Comparison of ENCODE assay signal across 8 cellular contexts in genomic region chr9:94867842-94868312, GRCh38.
A peak's percentile ranks its signal among the peaks of the same experiment; 100 is the strongest.
DNase-seq lines count a peak whose midpoint lies in the region; ATAC-seq and TF ChIP-seq lines count a peak whose summit lies in the region.

No MANE protein-coding gene starts in this region.

- DNase-seq in HCT116 (ENCODE audit: low read depth, low spot score), result no peak
- DNase-seq in WTC11 (ENCODE audit: low spot score), result no peak
- DNase-seq in glomerular endothelial cell (ENCODE audit: extremely low read depth, low read depth, low spot score), result peak; percentile 56
- peak; percentile 69 for DNase-seq in smooth muscle cell of the brain vasculature (ENCODE audit: low read depth, low spot score)
- DNase-seq in NOMO-1 (lab: John Stamatoyannopoulos, UW; ENCODE audit: unreplicated experiment in 2 of 2), result no peak
- no peak for DNase-seq in activated CD4-positive, alpha-beta T cell treated with anti-CD3 and anti-CD28 coated beads for 48 hours

- H3K4me1 ChIP-seq in HCT116 (ENCODE audit: control insufficient read depth in 1 of 2, insufficient read depth in 2 of 2, low read length in 2 of 2), result peaks cover 48 to 61% of the 10 kb centered on the region in 2 experiments

- no peak for TF ChIP-seq CTCF in HCT116 (IDR thresholded peaks at IDR 0.05 in 2 of 3, conservative IDR thresholded peaks at IDR 0.05 in 1 of 3; ENCODE audit: borderline replicate concordance in 1 of 3, insufficient read depth in 1 of 3, low read depth in 2 of 3, low read length in 2 of 3)
- TF ChIP-seq CTCF in WTC11 (IDR thresholded peaks at IDR 0.05), result no peak

- intact Hi-C loops in HCT116 (cut with micrococcal nuclease), result loop anchor here (5.0 kb wide), 1 partner anchor 134 kb away; no protein-coding TSS in a partner anchor

- no peaks in the 10 kb centered on the region for H3K36me3 ChIP-seq in HCT116 (ENCODE audit: control insufficient read depth in 1 of 2, insufficient read depth in 2 of 2, low read length in 2 of 2)

- no peaks in the 10 kb centered on the region for H3K9me2 ChIP-seq in HCT116 (ENCODE audit: insufficient read depth)

- RAD21 ChIA-PET in HCT116 (lab: Charles Lee; ENCODE audit: low non-redundant PET in 1 of 2, low total read pairs in 2 of 2, uncharacterized antibody in 2 of 2, unreplicated experiment in 2 of 2), result no interaction called here

- CTCF ChIA-PET in HCT116 (lab: Charles Lee) (no interaction called here), WTC11 (lab: Charles Lee) (no interaction called here)

- H3K4me3 ChIP-seq in HCT116 (replicated peaks in 1 of 2; ENCODE audit: low read depth in 1 of 2, low read length in 2 of 2), result peak overlapping the region in 1 of 2 experiments; percentile 36; a peak in 1 of 4 replicates

- no peaks in the 10 kb centered on the region for H3K36me3 Mint-ChIP-seq in WTC11

- H3K9ac ChIP-seq in HCT116 (ENCODE audit: low read length), result peak overlapping the region; percentile 44

- peak; percentile 44 for ATAC-seq in HCT116
- ATAC-seq in WTC11, result no peak
- ATAC-seq in HG02938 (IDR thresholded peaks at IDR 0.05; ENCODE audit: unreplicated experiment), result no peak
- ATAC-seq in GM19023 (IDR thresholded peaks at IDR 0.05; ENCODE audit: unreplicated experiment), result no peak

- TF ChIP-seq RAD21 in HCT116 (IDR thresholded peaks at IDR 0.05; ENCODE audit: low read depth), result no peak

- H4K20me1 ChIP-seq in HCT116 (ENCODE audit: insufficient read depth), result no peaks in the 10 kb centered on the region

- peaks cover 22% of the 10 kb centered on the region for H3K4me1 Mint-ChIP-seq in WTC11

- H3K4me3 Mint-ChIP-seq in WTC11, result no peak overlapping the region

- no peaks in the 10 kb centered on the region for H3K9me3 ChIP-seq in HCT116 (ENCODE audit: control insufficient read depth in 1 of 2, insufficient read depth in 1 of 2, low read depth in 1 of 2, low read length in 2 of 2)

- no peaks in the 10 kb centered on the region for H3K79me2 ChIP-seq in HCT116 (ENCODE audit: insufficient read depth, low read length)

- 0 out of 2 replicates have a peak overlapping the region, but pooled peaks have one; percentile 30 for H3K27ac Mint-ChIP-seq in WTC11

- H3K4me2 ChIP-seq in HCT116 (ENCODE audit: low read length), result peak overlapping the region; percentile 71

- no peaks in the 10 kb centered on the region for H3K9me3 Mint-ChIP-seq in WTC11

- no peaks in the 10 kb centered on the region for H3K27me3 ChIP-seq in HCT116 (ENCODE audit: insufficient read depth, low read length)

- no peak overlapping the region for H2AFZ ChIP-seq in HCT116 (ENCODE audit: low read depth, low read length, poor library complexity, severe bottlenecking)

- no peaks in the 10 kb centered on the region for H3K27me3 Mint-ChIP-seq in WTC11 (ENCODE audit: low read depth)

- peak overlapping the region; percentile 62 for H3K27ac ChIP-seq in HCT116 (ENCODE audit: low read depth, low read length)

- TF ChIP-seq POLR2A in HCT116 (IDR thresholded peaks at IDR 0.05; ENCODE audit: borderline replicate concordance, extremely low read depth, insufficient read depth, insufficient read length), result no peak

- no TSS peak for BruUV-seq in HCT116 (replicated peaks; lab: Mats Ljungman, UMichigan)

- POLR2A ChIA-PET in HCT116 (lab: Charles Lee) (no interaction called here), WTC11 (lab: Charles Lee) (no interaction called here)

TF ChIP-seq in HCT116, 20 proteins besides CTCF, POLR2A, EP300 and RAD21:
- TF ChIP-seq JUND (IDR thresholded peaks at IDR 0.05), result no peak
- peak; percentile 26 for TF ChIP-seq FOSL1 (IDR thresholded peaks at IDR 0.05; ENCODE audit: low read depth)

TF ChIP-seq in WTC11, 78 proteins besides CTCF, POLR2A, EP300 and RAD21 (continues in another document):
- no peak for TF ChIP-seq ZNF532 (CRISPR knock-in tag; IDR thresholded peaks at IDR 0.05; ENCODE audit: borderline replicate concordance)
- TF ChIP-seq NFE2L1 (CRISPR knock-in tag; IDR thresholded peaks at IDR 0.05), result no peak
- TF ChIP-seq, protein P1, sequence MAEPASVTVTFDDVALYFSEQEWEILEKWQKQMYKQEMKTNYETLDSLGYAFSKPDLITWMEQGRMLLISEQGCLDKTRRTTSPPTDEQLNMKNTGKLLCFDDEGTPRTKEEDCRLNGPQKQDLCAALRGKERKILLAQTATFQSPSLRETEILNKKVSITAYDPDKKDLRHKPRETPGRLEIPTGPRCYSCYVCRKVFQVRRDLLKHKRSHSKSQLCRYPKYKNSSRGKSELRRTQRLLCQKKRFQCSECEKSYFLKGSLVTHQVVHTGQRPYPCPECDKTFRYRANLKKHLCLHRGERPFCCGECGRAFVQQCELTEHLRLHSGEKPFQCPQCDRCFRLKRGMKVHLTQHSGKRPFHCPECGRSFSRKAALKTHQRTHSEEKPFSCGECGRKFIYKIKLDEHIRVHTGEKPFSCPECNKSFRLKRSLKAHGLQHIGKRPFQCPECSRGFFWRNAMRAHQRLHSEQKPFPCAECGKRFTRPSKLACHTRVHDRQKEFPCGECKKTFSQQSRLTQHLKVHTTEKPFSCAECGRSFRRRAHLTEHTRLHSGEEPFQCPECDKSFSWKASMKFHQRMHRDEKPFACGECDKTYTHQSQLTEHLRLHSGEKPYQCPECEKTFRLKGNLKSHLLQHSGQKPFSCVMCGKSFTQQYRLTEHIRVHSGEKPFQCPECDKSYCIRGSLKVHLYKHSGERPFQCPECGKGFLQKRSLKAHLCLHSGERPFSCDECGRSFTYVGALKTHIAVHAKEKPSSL (CRISPR knock-in tag; conservative IDR thresholded peaks at IDR 0.05), result no peak
- TF ChIP-seq SMAD4 (CRISPR knock-in tag; IDR thresholded peaks at IDR 0.05), result no peak
- TF ChIP-seq TCF7 (CRISPR knock-in tag; IDR thresholded peaks at IDR 0.05; ENCODE audit: low read depth), result no peak
- TF ChIP-seq, protein P2, sequence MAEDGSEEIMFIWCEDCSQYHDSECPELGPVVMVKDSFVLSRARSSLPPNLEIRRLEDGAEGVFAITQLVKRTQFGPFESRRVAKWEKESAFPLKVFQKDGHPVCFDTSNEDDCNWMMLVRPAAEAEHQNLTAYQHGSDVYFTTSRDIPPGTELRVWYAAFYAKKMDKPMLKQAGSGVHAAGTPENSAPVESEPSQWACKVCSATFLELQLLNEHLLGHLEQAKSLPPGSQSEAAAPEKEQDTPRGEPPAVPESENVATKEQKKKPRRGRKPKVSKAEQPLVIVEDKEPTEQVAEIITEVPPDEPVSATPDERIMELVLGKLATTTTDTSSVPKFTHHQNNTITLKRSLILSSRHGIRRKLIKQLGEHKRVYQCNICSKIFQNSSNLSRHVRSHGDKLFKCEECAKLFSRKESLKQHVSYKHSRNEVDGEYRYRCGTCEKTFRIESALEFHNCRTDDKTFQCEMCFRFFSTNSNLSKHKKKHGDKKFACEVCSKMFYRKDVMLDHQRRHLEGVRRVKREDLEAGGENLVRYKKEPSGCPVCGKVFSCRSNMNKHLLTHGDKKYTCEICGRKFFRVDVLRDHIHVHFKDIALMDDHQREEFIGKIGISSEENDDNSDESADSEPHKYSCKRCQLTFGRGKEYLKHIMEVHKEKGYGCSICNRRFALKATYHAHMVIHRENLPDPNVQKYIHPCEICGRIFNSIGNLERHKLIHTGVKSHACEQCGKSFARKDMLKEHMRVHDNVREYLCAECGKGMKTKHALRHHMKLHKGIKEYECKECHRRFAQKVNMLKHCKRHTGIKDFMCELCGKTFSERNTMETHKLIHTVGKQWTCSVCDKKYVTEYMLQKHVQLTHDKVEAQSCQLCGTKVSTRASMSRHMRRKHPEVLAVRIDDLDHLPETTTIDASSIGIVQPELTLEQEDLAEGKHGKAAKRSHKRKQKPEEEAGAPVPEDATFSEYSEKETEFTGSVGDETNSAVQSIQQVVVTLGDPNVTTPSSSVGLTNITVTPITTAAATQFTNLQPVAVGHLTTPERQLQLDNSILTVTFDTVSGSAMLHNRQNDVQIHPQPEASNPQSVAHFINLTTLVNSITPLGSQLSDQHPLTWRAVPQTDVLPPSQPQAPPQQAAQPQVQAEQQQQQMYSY (CRISPR knock-in tag; IDR thresholded peaks at IDR 0.05), result no peak
- TF ChIP-seq, protein P3, sequence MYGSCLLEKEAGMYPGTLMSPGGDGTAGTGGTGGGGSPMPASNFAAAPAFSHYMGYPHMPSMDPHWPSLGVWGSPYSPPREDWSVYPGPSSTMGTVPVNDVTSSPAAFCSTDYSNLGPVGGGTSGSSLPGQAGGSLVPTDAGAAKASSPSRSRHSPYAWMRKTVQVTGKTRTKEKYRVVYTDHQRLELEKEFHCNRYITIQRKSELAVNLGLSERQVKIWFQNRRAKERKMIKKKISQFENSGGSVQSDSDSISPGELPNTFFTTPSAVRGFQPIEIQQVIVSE (CRISPR knock-in tag; IDR thresholded peaks at IDR 0.05; ENCODE audit: borderline replicate concordance), result no peak
- TF ChIP-seq MXD4 (CRISPR knock-in tag; IDR thresholded peaks at IDR 0.05; ENCODE audit: borderline replicate concordance), result no peak
- no peak for TF ChIP-seq ZNF317 (CRISPR knock-in tag; IDR thresholded peaks at IDR 0.05; ENCODE audit: borderline replicate concordance, low read depth)
- no peak for TF ChIP-seq GRHL2 (CRISPR knock-in tag; IDR thresholded peaks at IDR 0.05; ENCODE audit: insufficient replicate concordance, severe bottlenecking)

Comparison
In these comparisons a context has a peak if more than half of its experiments do, and no peak if none do; other contexts are left out.
1. DNase-seq: peak in glomerular endothelial cell (single experiment) and smooth muscle cell of the brain vasculature (single experiment); none in HCT116 (single experiment), WTC11 (single experiment), NOMO-1 (0 of 2) and activated CD4-positive, alpha-beta T cell treated with anti-CD3 and anti-CD28 coated beads for 48 hours (single experiment).